ENCODE assay signal across 7 cellular contexts in the genomic region with DNA sequence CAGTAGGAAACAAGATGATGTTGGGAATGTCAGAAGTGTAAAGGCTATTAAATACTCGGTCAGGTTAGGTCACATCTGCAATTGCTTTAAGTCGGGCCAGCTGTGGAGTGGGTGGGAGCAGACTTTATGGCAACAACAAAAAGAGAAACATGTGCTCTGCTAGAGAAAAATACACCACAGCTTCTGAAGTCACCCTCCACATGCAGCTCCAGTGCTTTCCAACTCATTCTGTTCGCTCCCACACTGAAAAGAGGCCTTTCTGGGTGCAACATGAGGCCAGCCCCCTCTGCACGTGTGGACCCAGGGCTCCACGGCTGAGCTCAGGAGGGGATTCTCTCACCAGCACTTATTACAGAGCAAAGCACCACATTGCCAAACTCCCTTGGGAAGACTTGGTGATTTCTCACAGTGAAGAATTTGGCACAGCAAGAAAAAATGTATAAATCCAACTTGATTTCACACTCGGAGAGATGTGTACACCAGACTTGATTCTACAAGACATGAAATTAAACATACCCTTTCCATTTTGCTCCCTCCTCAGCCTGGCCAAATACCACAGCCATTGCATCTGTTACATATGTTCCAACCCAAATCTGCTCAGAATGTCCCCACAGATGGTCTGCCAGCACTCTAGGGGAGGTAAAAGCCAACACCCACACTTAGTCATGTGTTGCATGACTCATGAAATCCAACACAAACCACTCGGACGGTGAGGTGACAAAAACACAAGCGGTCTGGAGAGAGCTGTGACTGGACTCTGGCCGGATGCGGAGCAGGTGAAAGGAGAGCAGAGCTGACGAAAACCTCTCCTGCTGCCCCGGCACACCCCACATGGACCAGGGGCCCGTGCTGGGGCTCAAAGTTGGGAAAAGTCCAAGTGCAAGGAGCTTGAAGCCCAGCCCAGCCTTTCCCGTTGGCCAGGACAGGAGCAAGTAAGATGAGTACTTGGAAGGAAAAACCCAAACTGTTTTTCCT.
DNase-seq lines count a peak whose midpoint lies in the region; ATAC-seq and TF ChIP-seq lines count a peak whose summit lies in the region.

No MANE protein-coding gene starts in this region.

- H3K9me3 ChIP-seq in transverse colon = no peaks in the 10 kb centered on the region

- H3K36me3 ChIP-seq in transverse colon = no peaks in the 10 kb centered on the region

- no peak for TF ChIP-seq POLR2A in transverse colon (IDR thresholded peaks at IDR 0.05)

- H3K27me3 ChIP-seq in transverse colon = no peaks in the 10 kb centered on the region

- intact Hi-C loops in left colon (cut with DNase I, micrococcal nuclease) = no loop called here
- intact Hi-C loops in transverse colon (cut with DNase I; ENCODE audit: low total_unique reads) = no loop called here

- no peak overlapping the region for H3K4me3 ChIP-seq in transverse colon

- H3K4me1 ChIP-seq in transverse colon = peaks cover 31 to 58% (median 43%) of the 10 kb centered on the region in 4 donors

- DNase-seq in HS-27A (ENCODE audit: low read depth) (peak; percentile 95), brain pericyte (ENCODE audit: low read depth, low spot score) (peak; percentile 76), left colon (peak; percentile 61 to 86), transverse colon (peak; percentile 79), COR-L47 (lab: John Stamatoyannopoulos, UW) (no peak), NCI-H748 (lab: John Stamatoyannopoulos, UW; ENCODE audit: unreplicated experiment) (no peak)

- TF ChIP-seq EP300 in transverse colon (IDR thresholded peaks at IDR 0.05; ENCODE audit: low read depth) = no peak

- in situ Hi-C loops in transverse colon (cut with MboI; ENCODE audit: low pct_ligation_motif_present in 1 of 4, low pct_unique_long_range_greater_than_20kb in 1 of 4, low sequenced_read_pairs in 3 of 4) = no loop called here

- 35 to 46% methylated on average over 10 to 15 of the region's 15 CpGs for WGBS in transverse colon (ENCODE audit: low coverage in 1 of 2), 2 donors

- ATAC-seq in left colon = peak; percentile 65
- ATAC-seq in HG02840 (IDR thresholded peaks at IDR 0.05; ENCODE audit: low FRiP score, unreplicated experiment) = no peak

- peak overlapping the region; percentile 72 to 83 (median 78) for H3K27ac ChIP-seq in transverse colon

- no peak for TF ChIP-seq CTCF in transverse colon (IDR thresholded peaks at IDR 0.05)

Comparison
In these comparisons a context has a peak if more than half of its experiments do, and no peak if none do; other contexts are left out.
1. DNase-seq: peak in HS-27A (single experiment), brain pericyte (single experiment), left colon (2 of 2) and transverse colon (single experiment); none in COR-L47 (single experiment) and NCI-H748 (single experiment).